In genomic region chr1:10830961-10831669, GRCh38 we compare ENCODE assay signal across 16 cellular contexts. TPM values are rescaled to one million over a fixed set of nuclear protein-coding genes. Genes with fewer than 3 reads are reported as not detected.
A peak's percentile ranks its signal among the peaks of the same experiment; 100 is the strongest.
DNase-seq lines count a peak whose midpoint lies in the region; ATAC-seq, FAIRE-seq and TF ChIP-seq lines count a peak whose summit lies in the region.
"Had no signal": no experiment of that assay in that cellular context is flagged by ENCODE, and none has a peak within 500 bp of the region (broad histone marks: within the 10 kb centered on the region; RNA-seq: fewer than 3 reads in every experiment).

No MANE protein-coding gene starts in this region.

- CTCF ChIA-PET in A549 (lab: Yijun Ruan, JAX), result no interaction called here

- TF ChIP-seq CTCF in A549 (IDR thresholded peaks at IDR 0.05) (no peak), foreskin keratinocyte (conservative IDR thresholded peaks at IDR 0.05) (no peak)

- TF ChIP-seq POLR2A in A549 (IDR thresholded peaks at IDR 0.05; ENCODE audit: low read length), result no peak

- POLR2A ChIA-PET in A549 (lab: Yijun Ruan, JAX), result no interaction called here

- H3K27ac ChIP-seq in A549, result no peak overlapping the region
- H3K27ac ChIP-seq in foreskin keratinocyte, result no peak overlapping the region
- H3K27ac ChIP-seq: adrenal gland, left lung had no signal

- H3K4me1 ChIP-seq in A549, result peaks cover 8% of the 10 kb centered on the region; the same call in 2 of the 3 replicates
- peaks cover 8% of the 10 kb centered on the region for H3K4me1 ChIP-seq in foreskin keratinocyte
- H3K4me1 ChIP-seq: adrenal gland, left lung had no signal

- no peaks in the 10 kb centered on the region for H3K9me3 ChIP-seq in A549
- H3K9me3 ChIP-seq: adrenal gland, left lung had no signal

- ATAC-seq in A549 (no peak), foreskin keratinocyte (peak; percentile 63), HG03039 (IDR thresholded peaks at IDR 0.05; ENCODE audit: unreplicated experiment) (no peak), GM19324 (IDR thresholded peaks at IDR 0.05; ENCODE audit: low FRiP score, unreplicated experiment) (no peak)
- ATAC-seq: activated CD4-positive, CD25-positive, alpha-beta regulatory T cell treated with anti-CD3 and anti-CD28 coated beads, Interleukin-2, amount 50 U/mL, for 24 hours; left lung had no signal

- WGBS in A549 (ENCODE audit: missing lambda C conversion rate), result 29% methylated on average over 4 of the region's 10 CpGs

- no peak overlapping the region for H3K4me3 ChIP-seq in A549
- H3K4me3 ChIP-seq: adrenal gland, left lung had no signal

- no peak for TF ChIP-seq RAD21 in A549 (conservative IDR thresholded peaks at IDR 0.05 in 1 of 2, IDR thresholded peaks at IDR 0.05 in 1 of 2)

- no peak for FAIRE-seq in A549 (lab: Jason Lieb, UNC)
- FAIRE-seq in RCC 7860 (lab: Jason Lieb, UNC), result no peak

- no peak overlapping the region for H3K4me2 ChIP-seq in A549

- TF ChIP-seq EP300 in A549 (IDR thresholded peaks at IDR 0.05), result no peak

- H3K27me3 ChIP-seq in foreskin keratinocyte, result no peaks in the 10 kb centered on the region

- DNase-seq in A549 (ENCODE audit: low read depth in 1 of 2, low spot score in 1 of 2), result peak in 1 of 2 experiments; percentile 25
- DNase-seq in GM04504 (ENCODE audit: low read depth), result peak; percentile 6
- DNase-seq in RCC 7860 (ENCODE audit: low spot score), result peak; percentile 48
- DNase-seq in foreskin keratinocyte, result peak in 1 of 2 donors; percentile 36
- no peak for DNase-seq in foreskin melanocyte
- no peak for DNase-seq in NCI-H187 (lab: John Stamatoyannopoulos, UW)
- DNase-seq: activated T-cell treated with anti-CD3 and anti-CD28 coated beads, Interleukin-2, amount 50 U/mL, for 24 hours; adrenal gland; DMS79; hippocampal formation; left lung; NCI-H2227 treated with DMSO at 0.1 percent for 48 hours; OCI-M1 had no signal

TF ChIP-seq in A549, 52 proteins besides CTCF, POLR2A, EP300 and RAD21:
- TF ChIP-seq FOSL2 (IDR thresholded peaks at IDR 0.05), result no peak
- TF ChIP-seq FOSL2 (CRISPR knock-in tag; IDR thresholded peaks at IDR 0.05), result peak; percentile 37; the same call in 1 of the 2 replicates
- TF ChIP-seq, protein P1, sequence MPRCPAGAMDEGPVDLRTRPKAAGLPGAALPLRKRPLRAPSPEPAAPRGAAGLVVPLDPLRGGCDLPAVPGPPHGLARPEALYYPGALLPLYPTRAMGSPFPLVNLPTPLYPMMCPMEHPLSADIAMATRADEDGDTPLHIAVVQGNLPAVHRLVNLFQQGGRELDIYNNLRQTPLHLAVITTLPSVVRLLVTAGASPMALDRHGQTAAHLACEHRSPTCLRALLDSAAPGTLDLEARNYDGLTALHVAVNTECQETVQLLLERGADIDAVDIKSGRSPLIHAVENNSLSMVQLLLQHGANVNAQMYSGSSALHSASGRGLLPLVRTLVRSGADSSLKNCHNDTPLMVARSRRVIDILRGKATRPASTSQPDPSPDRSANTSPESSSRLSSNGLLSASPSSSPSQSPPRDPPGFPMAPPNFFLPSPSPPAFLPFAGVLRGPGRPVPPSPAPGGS (IDR thresholded peaks at IDR 0.05), result no peak

RNA-seq across cellular contexts. Expression of gene CASZ1, which starts 34.7 kb away (rescaled TPM):
- polyA plus RNA-seq in A549 (2011; rRNA removed) (0.52 and 0.56 TPM in 2 replicates), A549 (2017; fragmentation: RNase III; extraction: RNeasy Plus Mini Kit Qiagen cat#74134 plus additional on column Dnase treatment) (0.94 to 1.2 TPM (median 1.1 TPM) in 3 replicates), foreskin keratinocyte (2.7 and 3.5 TPM in 2 replicates)
- 1.0 TPM in 2 replicates for polyA plus RNA-seq in A549 (2012; cell fraction: cytosol; rRNA removed)
- polyA plus RNA-seq in A549 (2012; cell fraction: nucleus; rRNA removed), result 1.6 and 3.8 TPM in 2 replicates
- polyA minus RNA-seq in A549 (2011; rRNA and poly(A)+ RNA removed), result 0.92 and 1.1 TPM in 2 replicates
- total RNA-seq in foreskin keratinocyte, result 4.7 and 6.8 TPM in 2 replicates

Comparison
In these comparisons a context has a peak if more than half of its experiments do, and no peak if none do; other contexts are left out.
1. DNase-seq: peak in GM04504 (single experiment) and RCC 7860 (single experiment); none in foreskin melanocyte (single experiment) and NCI-H187 (0 of 2).